In genomic region chr18:55575066-55575465, GRCh38 we compare ENCODE assay signal across 31 cellular contexts.
"Had no signal": no experiment of that assay in that cellular context is flagged by ENCODE, and none has a peak within 500 bp of the region (broad histone marks: within the 10 kb centered on the region; RNA-seq: fewer than 3 reads in every experiment).

No MANE protein-coding gene starts in this region.

- H3K36me3 ChIP-seq: adrenal gland, ascending aorta, breast epithelium, cardiac muscle cell, colonic mucosa, gastroesophageal sphincter, WERI-Rb-1 had no signal

- H3K27me3 ChIP-seq: adrenal gland, ascending aorta, breast epithelium, cardiac muscle cell, colonic mucosa, gastroesophageal sphincter had no signal

- H3K27ac ChIP-seq: adrenal gland, ascending aorta, breast epithelium, cardiac muscle cell, colonic mucosa, gastroesophageal sphincter, WERI-Rb-1 had no signal

- ATAC-seq: activated CD4-positive, CD25-positive, alpha-beta regulatory T cell treated with anti-CD3 and anti-CD28 coated beads, Interleukin-2, amount 50 U/mL, for 24 hours; activated CD8-positive, alpha-beta T cell treated with anti-CD3 and anti-CD28 coated beads for 36 hours; activated naive CD8-positive, alpha-beta T cell treated with anti-CD3 and anti-CD28 coated beads, Interleukin-2, amount 50 U/mL, for 24 hours; activated T-cell treated with anti-CD3 and anti-CD28 coated beads, Interleukin-2, amount 50 U/mL, for 4 hours; activated T-helper 17 cell treated with anti-CD3 and anti-CD28 coated beads, Interleukin-2, amount 50 U/mL, for 72 hours; esophagus mucosa; gastroesophageal sphincter; T-helper 17 cell had no signal

- H3K9me3 ChIP-seq: adrenal gland, ascending aorta, breast epithelium, colonic mucosa, gastroesophageal sphincter had no signal

- DNase-seq: activated B cell treated with CpG ODN at 0.5 μM for 24 hours; activated CD4-positive, alpha-beta T cell treated with anti-CD3 and anti-CD28 coated beads for 48 hours; activated CD4-positive, alpha-beta T cell treated with anti-CD3 and anti-CD28 coated beads, Interleukin-2, amount 50 U/mL, for 1 hour; activated CD4-positive, alpha-beta T cell treated with anti-CD3 and anti-CD28 coated beads, Interleukin-2, amount 50 U/mL, for 48 hours; activated CD8-positive, alpha-beta memory T cell treated with anti-CD3 and anti-CD28 coated beads for 24 hours; activated CD8-positive, alpha-beta T cell treated with anti-CD3 and anti-CD28 coated beads for 36 hours; activated effector memory CD4-positive, alpha-beta T cell treated with Interleukin-2 at 50 U/mL for 16 hours; activated gamma-delta T cell treated with Interleukin-2 at 50 U/mL for 16 hours; activated naive CD4-positive, alpha-beta T cell treated with Interleukin-2 at 50 U/mL for 16 hours; activated naive CD8-positive, alpha-beta T cell treated with anti-CD3 and anti-CD28 coated beads for 36 hours; activated naive CD8-positive, alpha-beta T cell treated with anti-CD3 and anti-CD28 coated beads, Interleukin-2, amount 50 U/mL, for 24 hours; activated T-cell treated with anti-CD3 and anti-CD28 coated beads, Interleukin-2, amount 50 U/mL, for 4 hours; adrenal gland; amygdala; central memory CD4-positive, alpha-beta T cell; cerebellar nuclear complex; colonic mucosa; effector memory CD4-positive, alpha-beta T cell; endodermal cell; foreskin fibroblast; T-helper 1 cell; T-helper 17 cell; T1000; WERI-Rb-1 had no signal

- H3K4me1 ChIP-seq: adrenal gland, ascending aorta, breast epithelium, colonic mucosa had no signal

- H3K4me3 ChIP-seq: adrenal gland, ascending aorta, breast epithelium, cardiac muscle cell, colonic mucosa, gastroesophageal sphincter had no signal
